ENCODE assay signal across 18 cellular contexts in genomic region chr1:201764166-201764565, GRCh38.
DNase-seq lines count a peak whose midpoint lies in the region; ATAC-seq and TF ChIP-seq lines count a peak whose summit lies in the region.
"Had no signal": no experiment of that assay in that cellular context is flagged by ENCODE, and none has a peak within 500 bp of the region (broad histone marks: within the 10 kb centered on the region; RNA-seq: fewer than 3 reads in every experiment).

No MANE protein-coding gene starts in this region.

- peaks cover 13% of the 10 kb centered on the region for H3K79me1 ChIP-seq in mesenchymal stem cell (replicated peaks; ENCODE audit: low read length, poor library complexity, severe bottlenecking)

- H4K8ac ChIP-seq in mesenchymal stem cell (ENCODE audit: low read length) = no peak overlapping the region

- no peak for TF ChIP-seq CTCF in SK-N-SH (IDR thresholded peaks at IDR 0.05)
- TF ChIP-seq CTCF in vagina (IDR thresholded peaks at IDR 0.05) = no peak
- TF ChIP-seq CTCF in CD4-positive, alpha-beta T cell (IDR thresholded peaks at IDR 0.05) = no peak

- H3K9me3 ChIP-seq in SK-N-SH (no peaks in the 10 kb centered on the region), mesenchymal stem cell (ENCODE audit: control insufficient read depth, low read length) (no peaks in the 10 kb centered on the region), vagina (no peaks in the 10 kb centered on the region)
- no peaks in the 10 kb centered on the region for H3K9me3 ChIP-seq in CD4-positive, alpha-beta T cell (ENCODE audit: control insufficient read depth, low read length)
- H3K9me3 ChIP-seq: tibial nerve had no signal

- H2BK15ac ChIP-seq in mesenchymal stem cell (ENCODE audit: low read depth, poor library complexity, severe bottlenecking) = no peak overlapping the region

- no peak for ATAC-seq in SK-N-SH treated with all-trans-retinoic acid at 6 μM for 48 hours
- no peak for ATAC-seq in CD4-positive, alpha-beta T cell (ENCODE audit: poor library complexity)
- ATAC-seq: natural killer cell treated with Interleukin-12 subunit alpha and Interleukin-12 subunit beta and Interleukin-15 and Interleukin-18, amount 100 ng/mL, for 72 hours had no signal

- peaks cover 84% of the 10 kb centered on the region for H3F3A ChIP-seq in SK-N-SH (replicated peaks; ENCODE audit: insufficient read depth)

- peak overlapping the region in 1 of 2 experiments; percentile 48 for H3K18ac ChIP-seq in mesenchymal stem cell (ENCODE audit: low read depth in 1 of 2, low read length in 2 of 2)

- H3K36me3 ChIP-seq in SK-N-SH (replicated peaks in 1 of 2; ENCODE audit: control insufficient read depth in 1 of 2, insufficient read depth in 2 of 2, low read length in 1 of 2) (peaks cover 0 to 27% of the 10 kb centered on the region in 2 experiments), mesenchymal stem cell (ENCODE audit: control insufficient read depth in 1 of 2, insufficient read depth in 2 of 2, low read depth in 1 of 2, low read length in 2 of 2) (no peaks in the 10 kb centered on the region), vagina (no peaks in the 10 kb centered on the region)
- H3K36me3 ChIP-seq: tibial nerve had no signal

- DNase-seq in SK-N-SH (no peak), NCI-H774 (lab: John Stamatoyannopoulos, UW) (peak; percentile 41), mesenchymal stem cell (no peak), vagina (ENCODE audit: extremely low spot score in 2 of 2) (no peak), Kasumi-1 (lab: John Stamatoyannopoulos, UW) (no peak), HuH-7.5 (ENCODE audit: low spot score) (no peak)
- no peak for DNase-seq in CD4-positive, alpha-beta T cell
- DNase-seq: activated CD4-positive, alpha-beta T cell treated with anti-CD3 and anti-CD28 coated beads, Interleukin-2, amount 50 U/mL, for 1 hour; activated CD8-positive, alpha-beta memory T cell treated with anti-CD3 and anti-CD28 coated beads, Interleukin-2, amount 50 U/mL, for 48 hours; activated effector memory CD4-positive, alpha-beta T cell treated with anti-CD3 and anti-CD28 coated beads, Interleukin-2, amount 50 U/mL, for 16 hours; amniotic stem cell; GOT3; hippocampal formation; kidney; NCI-H2029 treated with DMSO at 0.1 percent for 48 hours had no signal

- TF ChIP-seq RAD21 in SK-N-SH (IDR thresholded peaks at IDR 0.05; ENCODE audit: low read length) = no peak

- H3K4me1 ChIP-seq in SK-N-SH (ENCODE audit: control insufficient read depth in 1 of 2, insufficient read depth in 2 of 2, low read depth in 1 of 2, low read length in 1 of 2) = peaks cover 16 to 63% of the 10 kb centered on the region in 2 experiments
- H3K4me1 ChIP-seq in mesenchymal stem cell (ENCODE audit: control insufficient read depth, insufficient read depth, low read depth, low read length) = peaks cover 11% of the 10 kb centered on the region
- peaks cover 65% of the 10 kb centered on the region for H3K4me1 ChIP-seq in vagina

- no peak overlapping the region for H4K91ac ChIP-seq in mesenchymal stem cell (ENCODE audit: low read length)

- intact Hi-C loops in vagina (cut with DNase I) = no loop called here
- intact Hi-C loops in CD4-positive, alpha-beta T cell (cut with DNase I, micrococcal nuclease) = no loop called here

- H3K27ac ChIP-seq in SK-N-SH (ENCODE audit: low read depth in 2 of 2, low read length in 1 of 2) = peak overlapping the region; percentile 87 to 98
- H3K27ac ChIP-seq in mesenchymal stem cell (ENCODE audit: low read length, poor library complexity, severe bottlenecking) = no peak overlapping the region
- peak overlapping the region; percentile 33 for H3K27ac ChIP-seq in vagina
- H3K27ac ChIP-seq in CD4-positive, alpha-beta T cell (ENCODE audit: low read depth, low read length) = no peak overlapping the region

- H3K4me2 ChIP-seq in SK-N-SH (peak overlapping the region; percentile 27; the same call in 1 of the 2 replicates), mesenchymal stem cell (ENCODE audit: low read length, poor library complexity, severe bottlenecking) (no peak overlapping the region)

- H3K4me3 Mint-ChIP-seq in CD4-positive, alpha-beta T cell = no peak overlapping the region
- H3K4me3 Mint-ChIP-seq: natural killer cell treated with Interleukin-12 subunit alpha and Interleukin-12 subunit beta and Interleukin-15 and Interleukin-18, amount 100 ng/mL, for 72 hours had no signal

- no peak overlapping the region for H3K4ac ChIP-seq in mesenchymal stem cell (ENCODE audit: low read depth in 1 of 2, low read length in 2 of 2)

- no peak overlapping the region for H3K4me3 ChIP-seq in SK-N-SH (ENCODE audit: low read depth in 2 of 2, low read length in 1 of 2)
- H3K4me3 ChIP-seq in mesenchymal stem cell (ENCODE audit: insufficient read depth in 1 of 2, low read depth in 1 of 2, low read length in 2 of 2) = peak overlapping the region in 1 of 2 experiments; percentile 8
- H3K4me3 ChIP-seq in vagina = no peak overlapping the region
- H3K4me3 ChIP-seq: tibial nerve had no signal

- H2BK120ac ChIP-seq in mesenchymal stem cell (ENCODE audit: low read depth, low read length) = no peak overlapping the region

- WGBS in SK-N-SH (ENCODE audit: low lambda C conversion rate) = 83% methylated on average over 4 of the region's 4 CpGs
- 93% methylated on average over 4 of the region's 4 CpGs for WGBS in mesenchymal stem cell

- H3K27me3 ChIP-seq in SK-N-SH (ENCODE audit: insufficient read depth) = no peaks in the 10 kb centered on the region
- H3K27me3 ChIP-seq in mesenchymal stem cell (ENCODE audit: control insufficient read depth in 1 of 2, insufficient read depth in 1 of 2, low read length in 2 of 2) = no peaks in the 10 kb centered on the region
- no peaks in the 10 kb centered on the region for H3K27me3 ChIP-seq in vagina
- H3K27me3 ChIP-seq in CD4-positive, alpha-beta T cell (ENCODE audit: control insufficient read depth, insufficient read depth, low read length) = no peaks in the 10 kb centered on the region
- H3K27me3 ChIP-seq: tibial nerve had no signal

- H3K27ac Mint-ChIP-seq in CD4-positive, alpha-beta T cell = no peak overlapping the region
- H3K27ac Mint-ChIP-seq: natural killer cell treated with Interleukin-12 subunit alpha and Interleukin-12 subunit beta and Interleukin-15 and Interleukin-18, amount 100 ng/mL, for 72 hours had no signal

- no peaks in the 10 kb centered on the region for H3K27me3 Mint-ChIP-seq in CD4-positive, alpha-beta T cell

- H3K4me1 Mint-ChIP-seq in CD4-positive, alpha-beta T cell (ENCODE audit: low read depth) = no peaks in the 10 kb centered on the region

- H4K20me1 ChIP-seq in SK-N-SH (ENCODE audit: insufficient read depth) = no peaks in the 10 kb centered on the region

- no peak overlapping the region for H2BK5ac ChIP-seq in mesenchymal stem cell (ENCODE audit: low read depth, low read length, poor library complexity, severe bottlenecking)

- H2AFZ ChIP-seq in SK-N-SH (ENCODE audit: low read depth) (no peak overlapping the region), mesenchymal stem cell (ENCODE audit: low read depth, low read length) (no peak overlapping the region)

- H3K9me2 ChIP-seq in SK-N-SH = no peaks in the 10 kb centered on the region

- peaks cover 97% of the 10 kb centered on the region for H3K79me2 ChIP-seq in SK-N-SH (ENCODE audit: insufficient read depth)

- POLR2A ChIA-PET in SK-N-SH (lab: Yijun Ruan, JAX) = no interaction called here
- POLR2A ChIA-PET in CD4-positive, alpha-beta T cell (lab: Charles Lee) = no interaction called here

- CTCF ChIA-PET in SK-N-SH (lab: Yijun Ruan, JAX) = interaction anchor here (0.8 to 1.8 kb wide), 6 partner anchors 15 to 205 kb away, joined by 3 to 10 read pairs (median 4); no protein-coding TSS in a partner anchor
- CTCF ChIA-PET in CD4-positive, alpha-beta T cell (lab: Charles Lee) = interaction anchor here (1.2 kb wide), 1 partner anchor 176 kb away, joined by 3 read pairs; no protein-coding TSS in a partner anchor

- H3K9me3 Mint-ChIP-seq in CD4-positive, alpha-beta T cell = no peaks in the 10 kb centered on the region
- H3K9me3 Mint-ChIP-seq: natural killer cell treated with Interleukin-12 subunit alpha and Interleukin-12 subunit beta and Interleukin-15 and Interleukin-18, amount 100 ng/mL, for 72 hours had no signal

- H3K9ac ChIP-seq in SK-N-SH = peak overlapping the region; percentile 49; the same call in 1 of the 2 replicates
- H3K9ac ChIP-seq in mesenchymal stem cell (ENCODE audit: low read length) = peak overlapping the region; percentile 55

- no peak overlapping the region for H2BK12ac ChIP-seq in mesenchymal stem cell (ENCODE audit: low read length in 2 of 2)

- no peak for TF ChIP-seq POLR2A in vagina (IDR thresholded peaks at IDR 0.05)

- H3K23ac ChIP-seq in mesenchymal stem cell (ENCODE audit: low read length in 2 of 2) = no peak overlapping the region

- no peak overlapping the region for H3K14ac ChIP-seq in mesenchymal stem cell (ENCODE audit: low read length in 2 of 2)

- H2AK5ac ChIP-seq in mesenchymal stem cell (ENCODE audit: low read length, severe bottlenecking) = no peak overlapping the region

- H3K36me3 Mint-ChIP-seq in CD4-positive, alpha-beta T cell (ENCODE audit: low read depth) = no peaks in the 10 kb centered on the region
- H3K36me3 Mint-ChIP-seq: natural killer cell treated with Interleukin-12 subunit alpha and Interleukin-12 subunit beta and Interleukin-15 and Interleukin-18, amount 100 ng/mL, for 72 hours had no signal

- no peak for TF ChIP-seq EP300 in SK-N-SH (IDR thresholded peaks at IDR 0.05; ENCODE audit: borderline replicate concordance in 1 of 2, low read depth in 1 of 2, low read length in 1 of 2)

TF ChIP-seq in SK-N-SH, 30 proteins besides CTCF, POLR2A, EP300 and RAD21 (continues in another document):
- TF ChIP-seq RXRA (IDR thresholded peaks at IDR 0.05; ENCODE audit: borderline replicate concordance, low read depth) = no peak
- no peak for TF ChIP-seq RFX5 (IDR thresholded peaks at IDR 0.05; ENCODE audit: low read length)
- TF ChIP-seq MAX (IDR thresholded peaks at IDR 0.05; ENCODE audit: low read depth) = no peak
- no peak for TF ChIP-seq POLR2AphosphoS5 (IDR thresholded peaks at IDR 0.05; ENCODE audit: low read depth, low read length)

TF ChIP-seq in SK-N-SH treated with all-trans-retinoic acid at 6 μM for 48 hours, 23 proteins besides CTCF, POLR2A, EP300 and RAD21:
- TF ChIP-seq CSDC2 (CRISPR knock-in tag; IDR thresholded peaks at IDR 0.05) (no peak), GLIS3 (CRISPR knock-in tag; IDR thresholded peaks at IDR 0.05) (no peak), ISL1 (CRISPR knock-in tag; IDR thresholded peaks at IDR 0.05) (no peak), ZFP30 (CRISPR knock-in tag; IDR thresholded peaks at IDR 0.05) (no peak), TOX (CRISPR knock-in tag; IDR thresholded peaks at IDR 0.05; ENCODE audit: borderline replicate concordance) (no peak), PPARA (CRISPR knock-in tag; IDR thresholded peaks at IDR 0.05; ENCODE audit: borderline replicate concordance) (no peak), ZC3H10 (CRISPR knock-in tag; IDR thresholded peaks at IDR 0.05) (no peak), BACH2 (CRISPR knock-in tag; IDR thresholded peaks at IDR 0.05; ENCODE audit: borderline replicate concordance) (no peak), ZNF70 (CRISPR knock-in tag; IDR thresholded peaks at IDR 0.05) (no peak), ZNF565 (CRISPR knock-in tag; conservative IDR thresholded peaks at IDR 0.05; ENCODE audit: low read depth) (no peak)

Comparison
In these comparisons a context has a peak if more than half of its experiments do, and no peak if none do; other contexts are left out.
1. H3K27ac ChIP-seq: peak in SK-N-SH (2 of 2) and vagina (single experiment); none in mesenchymal stem cell (single experiment) and CD4-positive, alpha-beta T cell (single experiment).